Comparison of ENCODE assay signal across 1 cellular context in the genomic region with DNA sequence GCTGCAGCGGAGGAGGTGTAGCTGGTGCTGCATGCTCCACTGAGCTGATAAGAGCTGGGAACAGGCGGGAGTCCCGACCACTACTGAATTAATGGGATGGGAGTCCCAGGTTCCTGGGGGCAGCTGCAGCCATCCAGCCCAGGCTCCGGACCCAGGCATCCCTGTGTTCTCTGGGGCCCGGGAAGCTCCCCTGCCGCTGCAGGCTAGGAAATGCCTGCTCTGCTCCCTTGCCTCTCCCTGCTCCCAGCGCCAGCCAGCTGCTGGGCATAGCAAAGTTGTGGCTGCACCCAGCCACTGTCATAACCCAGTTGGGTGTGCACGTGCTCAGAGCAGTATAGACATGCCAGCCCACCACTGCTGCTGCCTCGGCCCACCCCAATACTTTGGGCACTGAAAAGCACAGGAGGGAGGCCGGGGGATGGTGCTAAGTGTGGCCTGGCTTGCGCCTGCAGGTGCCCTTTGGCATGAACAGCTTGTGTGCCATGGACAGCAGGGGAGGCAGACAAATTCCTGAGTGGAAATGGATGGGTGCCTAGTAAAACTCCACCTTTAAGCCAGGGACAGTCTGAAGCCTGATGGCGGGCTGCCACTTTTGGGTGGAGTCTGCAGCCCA.
TF ChIP-seq lines count a peak whose summit lies in the region.

No MANE protein-coding gene starts in this region.

TF ChIP-seq in HepG2, 621 proteins besides CTCF, POLR2A, EP300 and RAD21 (continued from another document):
- TF ChIP-seq, protein P1, sequence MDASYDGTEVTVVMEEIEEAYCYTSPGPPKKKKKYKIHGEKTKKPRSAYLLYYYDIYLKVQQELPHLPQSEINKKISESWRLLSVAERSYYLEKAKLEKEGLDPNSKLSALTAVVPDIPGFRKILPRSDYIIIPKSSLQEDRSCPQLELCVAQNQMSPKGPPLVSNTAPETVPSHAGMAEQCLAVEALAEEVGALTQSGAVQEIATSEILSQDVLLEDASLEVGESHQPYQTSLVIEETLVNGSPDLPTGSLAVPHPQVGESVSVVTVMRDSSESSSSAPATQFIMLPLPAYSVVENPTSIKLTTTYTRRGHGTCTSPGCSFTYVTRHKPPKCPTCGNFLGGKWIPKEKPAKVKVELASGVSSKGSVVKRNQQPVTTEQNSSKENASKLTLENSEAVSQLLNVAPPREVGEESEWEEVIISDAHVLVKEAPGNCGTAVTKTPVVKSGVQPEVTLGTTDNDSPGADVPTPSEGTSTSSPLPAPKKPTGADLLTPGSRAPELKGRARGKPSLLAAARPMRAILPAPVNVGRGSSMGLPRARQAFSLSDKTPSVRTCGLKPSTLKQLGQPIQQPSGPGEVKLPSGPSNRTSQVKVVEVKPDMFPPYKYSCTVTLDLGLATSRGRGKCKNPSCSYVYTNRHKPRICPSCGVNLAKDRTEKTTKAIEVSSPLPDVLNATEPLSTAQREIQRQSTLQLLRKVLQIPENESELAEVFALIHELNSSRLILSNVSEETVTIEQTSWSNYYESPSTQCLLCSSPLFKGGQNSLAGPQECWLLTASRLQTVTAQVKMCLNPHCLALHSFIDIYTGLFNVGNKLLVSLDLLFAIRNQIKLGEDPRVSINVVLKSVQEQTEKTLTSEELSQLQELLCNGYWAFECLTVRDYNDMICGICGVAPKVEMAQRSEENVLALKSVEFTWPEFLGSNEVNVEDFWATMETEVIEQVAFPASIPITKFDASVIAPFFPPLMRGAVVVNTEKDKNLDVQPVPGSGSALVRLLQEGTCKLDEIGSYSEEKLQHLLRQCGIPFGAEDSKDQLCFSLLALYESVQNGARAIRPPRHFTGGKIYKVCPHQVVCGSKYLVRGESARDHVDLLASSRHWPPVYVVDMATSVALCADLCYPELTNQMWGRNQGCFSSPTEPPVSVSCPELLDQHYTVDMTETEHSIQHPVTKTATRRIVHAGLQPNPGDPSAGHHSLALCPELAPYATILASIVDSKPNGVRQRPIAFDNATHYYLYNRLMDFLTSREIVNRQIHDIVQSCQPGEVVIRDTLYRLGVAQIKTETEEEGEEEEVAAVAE (CRISPR knock-in tag; IDR thresholded peaks at IDR 0.05; ENCODE audit: borderline replicate concordance) = no peak
- no peak for TF ChIP-seq ZNF672 (CRISPR knock-in tag; IDR thresholded peaks at IDR 0.05)
- TF ChIP-seq, protein P2, sequence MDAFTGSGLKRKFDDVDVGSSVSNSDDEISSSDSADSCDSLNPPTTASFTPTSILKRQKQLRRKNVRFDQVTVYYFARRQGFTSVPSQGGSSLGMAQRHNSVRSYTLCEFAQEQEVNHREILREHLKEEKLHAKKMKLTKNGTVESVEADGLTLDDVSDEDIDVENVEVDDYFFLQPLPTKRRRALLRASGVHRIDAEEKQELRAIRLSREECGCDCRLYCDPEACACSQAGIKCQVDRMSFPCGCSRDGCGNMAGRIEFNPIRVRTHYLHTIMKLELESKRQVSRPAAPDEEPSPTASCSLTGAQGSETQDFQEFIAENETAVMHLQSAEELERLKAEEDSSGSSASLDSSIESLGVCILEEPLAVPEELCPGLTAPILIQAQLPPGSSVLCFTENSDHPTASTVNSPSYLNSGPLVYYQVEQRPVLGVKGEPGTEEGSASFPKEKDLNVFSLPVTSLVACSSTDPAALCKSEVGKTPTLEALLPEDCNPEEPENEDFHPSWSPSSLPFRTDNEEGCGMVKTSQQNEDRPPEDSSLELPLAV (CRISPR knock-in tag; conservative IDR thresholded peaks at IDR 0.05; ENCODE audit: low read depth) = no peak
- TF ChIP-seq HOXA9 (CRISPR knock-in tag; IDR thresholded peaks at IDR 0.05; ENCODE audit: borderline replicate concordance) = no peak
- TF ChIP-seq ZNF777 (CRISPR knock-in tag; IDR thresholded peaks at IDR 0.05) = no peak
- TF ChIP-seq, protein P3, sequence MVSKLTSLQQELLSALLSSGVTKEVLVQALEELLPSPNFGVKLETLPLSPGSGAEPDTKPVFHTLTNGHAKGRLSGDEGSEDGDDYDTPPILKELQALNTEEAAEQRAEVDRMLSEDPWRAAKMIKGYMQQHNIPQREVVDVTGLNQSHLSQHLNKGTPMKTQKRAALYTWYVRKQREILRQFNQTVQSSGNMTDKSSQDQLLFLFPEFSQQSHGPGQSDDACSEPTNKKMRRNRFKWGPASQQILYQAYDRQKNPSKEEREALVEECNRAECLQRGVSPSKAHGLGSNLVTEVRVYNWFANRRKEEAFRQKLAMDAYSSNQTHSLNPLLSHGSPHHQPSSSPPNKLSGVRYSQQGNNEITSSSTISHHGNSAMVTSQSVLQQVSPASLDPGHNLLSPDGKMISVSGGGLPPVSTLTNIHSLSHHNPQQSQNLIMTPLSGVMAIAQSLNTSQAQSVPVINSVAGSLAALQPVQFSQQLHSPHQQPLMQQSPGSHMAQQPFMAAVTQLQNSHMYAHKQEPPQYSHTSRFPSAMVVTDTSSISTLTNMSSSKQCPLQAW (CRISPR knock-in tag; IDR thresholded peaks at IDR 0.05) = no peak
- TF ChIP-seq, protein P4, sequence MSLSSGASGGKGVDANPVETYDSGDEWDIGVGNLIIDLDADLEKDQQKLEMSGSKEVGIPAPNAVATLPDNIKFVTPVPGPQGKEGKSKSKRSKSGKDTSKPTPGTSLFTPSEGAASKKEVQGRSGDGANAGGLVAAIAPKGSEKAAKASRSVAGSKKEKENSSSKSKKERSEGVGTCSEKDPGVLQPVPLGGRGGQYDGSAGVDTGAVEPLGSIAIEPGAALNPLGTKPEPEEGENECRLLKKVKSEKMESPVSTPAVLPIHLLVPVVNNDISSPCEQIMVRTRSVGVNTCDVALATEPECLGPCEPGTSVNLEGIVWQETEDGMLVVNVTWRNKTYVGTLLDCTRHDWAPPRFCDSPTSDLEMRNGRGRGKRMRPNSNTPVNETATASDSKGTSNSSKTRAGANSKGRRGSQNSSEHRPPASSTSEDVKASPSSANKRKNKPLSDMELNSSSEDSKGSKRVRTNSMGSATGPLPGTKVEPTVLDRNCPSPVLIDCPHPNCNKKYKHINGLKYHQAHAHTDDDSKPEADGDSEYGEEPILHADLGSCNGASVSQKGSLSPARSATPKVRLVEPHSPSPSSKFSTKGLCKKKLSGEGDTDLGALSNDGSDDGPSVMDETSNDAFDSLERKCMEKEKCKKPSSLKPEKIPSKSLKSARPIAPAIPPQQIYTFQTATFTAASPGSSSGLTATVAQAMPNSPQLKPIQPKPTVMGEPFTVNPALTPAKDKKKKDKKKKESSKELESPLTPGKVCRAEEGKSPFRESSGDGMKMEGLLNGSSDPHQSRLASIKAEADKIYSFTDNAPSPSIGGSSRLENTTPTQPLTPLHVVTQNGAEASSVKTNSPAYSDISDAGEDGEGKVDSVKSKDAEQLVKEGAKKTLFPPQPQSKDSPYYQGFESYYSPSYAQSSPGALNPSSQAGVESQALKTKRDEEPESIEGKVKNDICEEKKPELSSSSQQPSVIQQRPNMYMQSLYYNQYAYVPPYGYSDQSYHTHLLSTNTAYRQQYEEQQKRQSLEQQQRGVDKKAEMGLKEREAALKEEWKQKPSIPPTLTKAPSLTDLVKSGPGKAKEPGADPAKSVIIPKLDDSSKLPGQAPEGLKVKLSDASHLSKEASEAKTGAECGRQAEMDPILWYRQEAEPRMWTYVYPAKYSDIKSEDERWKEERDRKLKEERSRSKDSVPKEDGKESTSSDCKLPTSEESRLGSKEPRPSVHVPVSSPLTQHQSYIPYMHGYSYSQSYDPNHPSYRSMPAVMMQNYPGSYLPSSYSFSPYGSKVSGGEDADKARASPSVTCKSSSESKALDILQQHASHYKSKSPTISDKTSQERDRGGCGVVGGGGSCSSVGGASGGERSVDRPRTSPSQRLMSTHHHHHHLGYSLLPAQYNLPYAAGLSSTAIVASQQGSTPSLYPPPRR (CRISPR knock-in tag; IDR thresholded peaks at IDR 0.05; ENCODE audit: borderline replicate concordance) = no peak
- TF ChIP-seq ZNF747 (CRISPR knock-in tag; IDR thresholded peaks at IDR 0.05; ENCODE audit: borderline replicate concordance) = no peak
- TF ChIP-seq ZNF230 (CRISPR knock-in tag; IDR thresholded peaks at IDR 0.05) = no peak
- TF ChIP-seq MTF1 (CRISPR knock-in tag; IDR thresholded peaks at IDR 0.05) = no peak
- TF ChIP-seq, protein P5, sequence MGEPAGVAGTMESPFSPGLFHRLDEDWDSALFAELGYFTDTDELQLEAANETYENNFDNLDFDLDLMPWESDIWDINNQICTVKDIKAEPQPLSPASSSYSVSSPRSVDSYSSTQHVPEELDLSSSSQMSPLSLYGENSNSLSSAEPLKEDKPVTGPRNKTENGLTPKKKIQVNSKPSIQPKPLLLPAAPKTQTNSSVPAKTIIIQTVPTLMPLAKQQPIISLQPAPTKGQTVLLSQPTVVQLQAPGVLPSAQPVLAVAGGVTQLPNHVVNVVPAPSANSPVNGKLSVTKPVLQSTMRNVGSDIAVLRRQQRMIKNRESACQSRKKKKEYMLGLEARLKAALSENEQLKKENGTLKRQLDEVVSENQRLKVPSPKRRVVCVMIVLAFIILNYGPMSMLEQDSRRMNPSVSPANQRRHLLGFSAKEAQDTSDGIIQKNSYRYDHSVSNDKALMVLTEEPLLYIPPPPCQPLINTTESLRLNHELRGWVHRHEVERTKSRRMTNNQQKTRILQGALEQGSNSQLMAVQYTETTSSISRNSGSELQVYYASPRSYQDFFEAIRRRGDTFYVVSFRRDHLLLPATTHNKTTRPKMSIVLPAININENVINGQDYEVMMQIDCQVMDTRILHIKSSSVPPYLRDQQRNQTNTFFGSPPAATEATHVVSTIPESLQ (CRISPR knock-in tag; conservative IDR thresholded peaks at IDR 0.05) = no peak
- TF ChIP-seq ZNF17 (CRISPR knock-in tag; IDR thresholded peaks at IDR 0.05) = no peak
- TF ChIP-seq, protein P6, sequence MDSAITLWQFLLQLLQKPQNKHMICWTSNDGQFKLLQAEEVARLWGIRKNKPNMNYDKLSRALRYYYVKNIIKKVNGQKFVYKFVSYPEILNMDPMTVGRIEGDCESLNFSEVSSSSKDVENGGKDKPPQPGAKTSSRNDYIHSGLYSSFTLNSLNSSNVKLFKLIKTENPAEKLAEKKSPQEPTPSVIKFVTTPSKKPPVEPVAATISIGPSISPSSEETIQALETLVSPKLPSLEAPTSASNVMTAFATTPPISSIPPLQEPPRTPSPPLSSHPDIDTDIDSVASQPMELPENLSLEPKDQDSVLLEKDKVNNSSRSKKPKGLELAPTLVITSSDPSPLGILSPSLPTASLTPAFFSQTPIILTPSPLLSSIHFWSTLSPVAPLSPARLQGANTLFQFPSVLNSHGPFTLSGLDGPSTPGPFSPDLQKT (CRISPR knock-in tag; IDR thresholded peaks at IDR 0.05; ENCODE audit: borderline replicate concordance) = no peak
- TF ChIP-seq ZKSCAN8 (CRISPR knock-in tag; IDR thresholded peaks at IDR 0.05; ENCODE audit: borderline replicate concordance) = no peak
